Comparison of ENCODE assay signal across 23 cellular contexts in the genomic region with DNA sequence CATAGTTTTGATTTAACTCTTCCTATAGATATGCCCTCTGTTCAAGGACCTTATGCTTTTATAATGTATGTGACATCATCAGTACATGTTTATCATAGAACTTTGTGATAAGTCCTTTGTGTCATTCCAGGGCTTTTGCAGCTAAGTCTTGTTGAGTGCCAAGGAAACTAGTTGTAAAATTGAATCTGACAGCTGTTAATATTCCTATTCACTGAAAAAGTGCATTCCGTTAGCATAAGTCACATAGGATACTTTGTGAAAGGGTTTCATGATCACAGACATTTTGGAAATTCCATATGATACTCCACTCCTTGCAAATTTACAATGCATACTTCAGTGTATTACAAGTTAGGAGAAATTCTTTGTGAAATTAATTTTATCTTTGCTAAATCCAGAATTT.
DNase-seq lines count a peak whose midpoint lies in the region; ATAC-seq lines count a peak whose summit lies in the region.
"Had no signal": no experiment of that assay in that cellular context is flagged by ENCODE, and none has a peak within 500 bp of the region (broad histone marks: within the 10 kb centered on the region; RNA-seq: fewer than 3 reads in every experiment).

No MANE protein-coding gene starts in this region.

- peak; percentile 77 for DNase-seq in EH (ENCODE audit: low read depth)
- DNase-seq in LHCN-M2 (ENCODE audit: low read depth), result peak; percentile 73
- peak; percentile 9 for DNase-seq in amniotic epithelial cell (ENCODE audit: low read depth)
- peak; percentile 1 for DNase-seq in glomerular visceral epithelial cell (ENCODE audit: extremely low spot score)
- no peak for DNase-seq in NCI-H524 (lab: John Stamatoyannopoulos, UW)
- DNase-seq in medulla oblongata (ENCODE audit: extremely low spot score), result no peak
- DNase-seq: activated CD4-positive, alpha-beta T cell treated with anti-CD3 and anti-CD28 coated beads, Interleukin-2, amount 50 U/mL, for 48 hours; activated CD4-positive, CD25-positive, alpha-beta regulatory T cell treated with anti-CD3 and anti-CD28 coated beads, Interleukin-2, amount 50 U/mL, for 72 hours; activated T-cell treated with anti-CD3 and anti-CD28 coated beads, Interleukin-2, amount 50 U/mL, for 72 hours; Calu3; dermis blood vessel endothelial cell; DMS79 treated with DMSO at 0.1 percent for 48 hours; H9; immature natural killer cell; NCI-H1048; NCI-H1694 treated with DMSO at 0.1 percent for 48 hours; retina; stimulated activated CD4-positive, alpha-beta T cell treated with anti-CD3 and anti-CD28 coated beads, Interleukin-1b, Interleukin-23, amount 100 ng/mL, for 48 hours; stimulated activated CD8-positive, alpha-beta memory T cell treated with anti-CD3 and anti-CD28 coated beads, Interleukin-4, amount 100 ng/mL, for 48 hours; testis had no signal

- ATAC-seq in GM19455 (IDR thresholded peaks at IDR 0.05; ENCODE audit: unreplicated experiment), result no peak
- no peak for ATAC-seq in GM21825 (IDR thresholded peaks at IDR 0.05; ENCODE audit: unreplicated experiment)
- ATAC-seq: activated T-cell treated with anti-CD3 and anti-CD28 coated beads, Interleukin-2, amount 50 U/mL, for 72 hours; left lobe of liver had no signal

Comparison
In these comparisons a context has a peak if more than half of its experiments do, and no peak if none do; other contexts are left out.
1. DNase-seq: peak in EH (single experiment), LHCN-M2 (single experiment), amniotic epithelial cell (single experiment) and glomerular visceral epithelial cell (single experiment); none in NCI-H524 (0 of 2) and medulla oblongata (single experiment).